21 cellular contexts compared by ENCODE assay signal in the genomic region with DNA sequence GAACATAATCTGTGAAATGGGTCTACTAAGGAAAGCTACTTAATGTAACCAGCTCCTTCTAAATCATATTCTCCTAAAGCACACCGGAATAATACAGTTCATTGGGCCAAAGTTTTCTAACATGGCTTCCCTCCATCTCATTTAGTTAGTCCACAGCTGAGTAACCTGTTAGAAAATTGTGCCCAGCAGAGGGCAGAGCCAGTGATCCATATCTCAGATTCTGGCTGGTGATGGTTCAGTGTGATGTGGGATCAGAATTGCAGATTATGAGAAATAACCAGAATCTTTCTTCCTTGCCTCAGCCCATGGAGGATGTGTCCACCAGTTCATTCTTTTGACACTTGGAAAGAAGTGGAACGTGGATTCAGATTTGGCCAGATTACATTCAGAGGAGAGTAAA. TPM values are rescaled to one million over a fixed set of nuclear protein-coding genes. Genes with fewer than 3 reads are reported as not detected.
DNase-seq lines count a peak whose midpoint lies in the region; ATAC-seq and TF ChIP-seq lines count a peak whose summit lies in the region.
"Had no signal": no experiment of that assay in that cellular context is flagged by ENCODE, and none has a peak within 500 bp of the region (broad histone marks: within the 10 kb centered on the region; RNA-seq: fewer than 3 reads in every experiment).

No MANE protein-coding gene starts in this region.

- no peak overlapping the region for H2BK5ac ChIP-seq in H9 (ENCODE audit: insufficient read length, low read length)

- no peak overlapping the region for H3K23ac ChIP-seq in H9 (ENCODE audit: insufficient read length, low read depth, low read length)

- no peaks in the 10 kb centered on the region for H3K23me2 ChIP-seq in H9 (ENCODE audit: insufficient read length, low read depth, low read length, poor library complexity, severe bottlenecking)

- no peak overlapping the region for H3T11ph ChIP-seq in H9 (ENCODE audit: low read length)

- no peak overlapping the region for H4K91ac ChIP-seq in H9 (ENCODE audit: insufficient read length, low read depth, low read length)

- H4K20me1 ChIP-seq in H9 (ENCODE audit: control insufficient read depth, insufficient read depth, insufficient read length): no peaks in the 10 kb centered on the region

- H3K18ac ChIP-seq in H9 (ENCODE audit: insufficient read length, low read depth, low read length): no peak overlapping the region

- no peaks in the 10 kb centered on the region for H3K36me3 ChIP-seq in heart right ventricle
- H3K36me3 ChIP-seq: breast epithelium, Peyer's patch had no signal

- peak; percentile 57 for DNase-seq in activated CD8-positive, alpha-beta memory T cell treated with anti-CD3 and anti-CD28 coated beads, Interleukin-2, amount 10 ng/mL, durations not matched to agents 7 days and 5 days
- no peak for DNase-seq in activated CD8-positive, alpha-beta memory T cell treated with anti-CD3 and anti-CD28 coated beads for 24 hours
- no peak for DNase-seq in H9
- peak; percentile 72 for DNase-seq in activated CD4-positive, alpha-beta T cell treated with anti-CD3 and anti-CD28 coated beads, Interleukin-2, amount 10 ng/mL, durations not matched to agents 24 days and 14 days
- DNase-seq in effector memory CD8-positive, alpha-beta T cell: no peak
- DNase-seq in heart right ventricle: no peak
- no peak for DNase-seq in cortex of kidney (lab: John Stamatoyannopoulos, UW)
- no peak for DNase-seq in NCI-H510A (lab: John Stamatoyannopoulos, UW)
- DNase-seq: activated B cell treated with CpG ODN at 0.5 μM for 24 hours; Caco-2; effector CD8-positive, alpha-beta T cell; GDM1; KBM-7; NCI-H1694; NCI-H510A treated with DMSO at 0.1 percent for 48 hours; Peyer's patch; posterior cingulate gyrus; small intestine had no signal

- H3K27me3 Mint-ChIP-seq in activated CD8-positive, alpha-beta memory T cell treated with anti-CD3 and anti-CD28 coated beads, Interleukin-2, amount 10 ng/mL, durations not matched to agents 7 days and 5 days: no peaks in the 10 kb centered on the region
- H3K27me3 Mint-ChIP-seq in H9 (ENCODE audit: low read depth): no peaks in the 10 kb centered on the region; the same call in 1 of the 2 replicates
- H3K27me3 Mint-ChIP-seq in activated CD4-positive, alpha-beta T cell treated with anti-CD3 and anti-CD28 coated beads, Interleukin-2, amount 10 ng/mL, durations not matched to agents 24 days and 14 days: no peaks in the 10 kb centered on the region
- no peaks in the 10 kb centered on the region for H3K27me3 Mint-ChIP-seq in effector memory CD8-positive, alpha-beta T cell

- H3K79me2 ChIP-seq in H9 (ENCODE audit: insufficient read depth, low read length): no peaks in the 10 kb centered on the region

- H3K4me3 Mint-ChIP-seq in activated CD8-positive, alpha-beta memory T cell treated with anti-CD3 and anti-CD28 coated beads, Interleukin-2, amount 10 ng/mL, durations not matched to agents 7 days and 5 days: no peak overlapping the region
- no peak overlapping the region for H3K4me3 Mint-ChIP-seq in H9
- H3K4me3 Mint-ChIP-seq in activated CD4-positive, alpha-beta T cell treated with anti-CD3 and anti-CD28 coated beads, Interleukin-2, amount 10 ng/mL, durations not matched to agents 24 days and 14 days: no peak overlapping the region
- no peak overlapping the region for H3K4me3 Mint-ChIP-seq in effector memory CD8-positive, alpha-beta T cell
- H3K4me3 Mint-ChIP-seq: activated B cell treated with CpG ODN at 0.5 μM for 24 hours had no signal

- H3K79me1 ChIP-seq in H9 (ENCODE audit: insufficient read depth, low read depth, low read length, poor library complexity, severe bottlenecking): no peaks in the 10 kb centered on the region

- no peak overlapping the region for H3K4me3 ChIP-seq in heart right ventricle
- H3K4me3 ChIP-seq: breast epithelium, Peyer's patch had no signal

- peak; percentile 35; the same call in 2 of the 3 replicates for TF ChIP-seq CTCF in H9 (conservative IDR thresholded peaks at IDR 0.05)
- TF ChIP-seq CTCF in heart right ventricle (IDR thresholded peaks at IDR 0.05): peak in 1 of 9 donors; percentile 10

- no peak overlapping the region for H4K8ac ChIP-seq in H9 (replicated peaks; ENCODE audit: insufficient read length, low read depth, low read length)

- H4K5ac ChIP-seq in H9 (ENCODE audit: insufficient read length, low read depth, low read length): no peak overlapping the region

- H2BK120ac ChIP-seq in H9 (ENCODE audit: low read depth, low read length, poor library complexity, severe bottlenecking): no peak overlapping the region

- H3K27me3 ChIP-seq in H9 (ENCODE audit: insufficient read depth, low read length) (no peaks in the 10 kb centered on the region), heart right ventricle (no peaks in the 10 kb centered on the region)
- H3K27me3 ChIP-seq: breast epithelium, Peyer's patch had no signal

- H3K14ac ChIP-seq in H9 (ENCODE audit: insufficient read depth, low read length): no peak overlapping the region

- WGBS in H9 (ENCODE audit: extremely low coverage, insufficient read length, low lambda C conversion rate): no CpG with 5 or more reads among the region's 2 CpGs
- WGBS in heart right ventricle, 2 donors: 90 to 96% methylated on average over 2 of the region's 2 CpGs

- no peaks in the 10 kb centered on the region for H3K9me3 Mint-ChIP-seq in activated CD8-positive, alpha-beta memory T cell treated with anti-CD3 and anti-CD28 coated beads, Interleukin-2, amount 10 ng/mL, durations not matched to agents 7 days and 5 days (ENCODE audit: low read depth)
- H3K9me3 Mint-ChIP-seq in H9: no peaks in the 10 kb centered on the region
- peaks cover 10% of the 10 kb centered on the region for H3K9me3 Mint-ChIP-seq in activated CD4-positive, alpha-beta T cell treated with anti-CD3 and anti-CD28 coated beads, Interleukin-2, amount 10 ng/mL, durations not matched to agents 24 days and 14 days
- no peaks in the 10 kb centered on the region for H3K9me3 Mint-ChIP-seq in effector memory CD8-positive, alpha-beta T cell
- H3K9me3 Mint-ChIP-seq: activated B cell treated with CpG ODN at 0.5 μM for 24 hours had no signal

- no peak overlapping the region for H2BK12ac ChIP-seq in H9 (ENCODE audit: insufficient read length, low read depth, low read length)

- H3K4ac ChIP-seq in H9 (ENCODE audit: low read depth, low read length): no peak overlapping the region

- no peak overlapping the region for H2BK20ac ChIP-seq in H9 (ENCODE audit: low read depth, low read length, poor library complexity, severe bottlenecking)

- H3K36me3 Mint-ChIP-seq in activated CD8-positive, alpha-beta memory T cell treated with anti-CD3 and anti-CD28 coated beads, Interleukin-2, amount 10 ng/mL, durations not matched to agents 7 days and 5 days: peaks cover 6% of the 10 kb centered on the region
- H3K36me3 Mint-ChIP-seq in H9 (ENCODE audit: insufficient read depth in 1 of 3, low read depth in 3 of 3): no peaks in the 10 kb centered on the region
- no peaks in the 10 kb centered on the region for H3K36me3 Mint-ChIP-seq in activated CD4-positive, alpha-beta T cell treated with anti-CD3 and anti-CD28 coated beads, Interleukin-2, amount 10 ng/mL, durations not matched to agents 24 days and 14 days (ENCODE audit: low read depth)
- peaks cover 2% of the 10 kb centered on the region for H3K36me3 Mint-ChIP-seq in effector memory CD8-positive, alpha-beta T cell (ENCODE audit: insufficient read depth)

- no peak overlapping the region for H3K27ac ChIP-seq in H9 (ENCODE audit: insufficient read length, low read depth, low read length)
- H3K27ac ChIP-seq in heart right ventricle: no peak overlapping the region
- H3K27ac ChIP-seq: breast epithelium, HL-60, Peyer's patch had no signal

- H2AK5ac ChIP-seq in H9 (ENCODE audit: insufficient read length, low read length): no peak overlapping the region

- H2BK15ac ChIP-seq in H9 (ENCODE audit: low read depth, low read length): no peak overlapping the region

- no peak overlapping the region for H3K56ac ChIP-seq in H9 (ENCODE audit: insufficient read length, low read depth, low read length)

- no peak overlapping the region for H3K27ac Mint-ChIP-seq in activated CD8-positive, alpha-beta memory T cell treated with anti-CD3 and anti-CD28 coated beads, Interleukin-2, amount 10 ng/mL, durations not matched to agents 7 days and 5 days
- H3K27ac Mint-ChIP-seq in H9: no peak overlapping the region
- H3K27ac Mint-ChIP-seq in activated CD4-positive, alpha-beta T cell treated with anti-CD3 and anti-CD28 coated beads, Interleukin-2, amount 10 ng/mL, durations not matched to agents 24 days and 14 days: peak overlapping the region; percentile 55
- peak overlapping the region in 1 of 2 donors; percentile 15 for H3K27ac Mint-ChIP-seq in effector memory CD8-positive, alpha-beta T cell
- H3K27ac Mint-ChIP-seq: activated B cell treated with CpG ODN at 0.5 μM for 24 hours had no signal

- H3K4me1 ChIP-seq in H9 (ENCODE audit: insufficient read depth, low read length) (no peaks in the 10 kb centered on the region), heart right ventricle (peaks cover 0 to 18% (median 0%) of the 10 kb centered on the region in 9 donors)
- H3K4me1 ChIP-seq: breast epithelium, Peyer's patch had no signal

- H3K4me1 Mint-ChIP-seq in activated CD8-positive, alpha-beta memory T cell treated with anti-CD3 and anti-CD28 coated beads, Interleukin-2, amount 10 ng/mL, durations not matched to agents 7 days and 5 days: peaks cover 54% of the 10 kb centered on the region
- H3K4me1 Mint-ChIP-seq in H9: no peaks in the 10 kb centered on the region
- peaks cover 64% of the 10 kb centered on the region for H3K4me1 Mint-ChIP-seq in activated CD4-positive, alpha-beta T cell treated with anti-CD3 and anti-CD28 coated beads, Interleukin-2, amount 10 ng/mL, durations not matched to agents 24 days and 14 days
- peaks cover 15 to 26% of the 10 kb centered on the region in 2 donors for H3K4me1 Mint-ChIP-seq in effector memory CD8-positive, alpha-beta T cell (ENCODE audit: low read depth in 2 of 2)
- H3K4me1 Mint-ChIP-seq: activated B cell treated with CpG ODN at 0.5 μM for 24 hours had no signal

- intact Hi-C loops in activated CD4-positive, alpha-beta T cell treated with anti-CD3 and anti-CD28 coated beads, Interleukin-2, amount 10 ng/mL, durations not matched to agents 24 days and 14 days (cut with micrococcal nuclease): no loop called here
- intact Hi-C loops in heart right ventricle (cut with DNase I): no loop called here

- ATAC-seq in activated CD8-positive, alpha-beta memory T cell treated with anti-CD3 and anti-CD28 coated beads, Interleukin-2, amount 10 ng/mL, durations not matched to agents 7 days and 5 days: peak; percentile 72
- peak; percentile 47 for ATAC-seq in effector memory CD8-positive, alpha-beta T cell (replicated peaks)
- ATAC-seq in heart right ventricle: no peak

- no peak overlapping the region for H2AFZ ChIP-seq in H9 (ENCODE audit: low read length)

- CTCF ChIA-PET in activated CD8-positive, alpha-beta memory T cell treated with anti-CD3 and anti-CD28 coated beads, Interleukin-2, amount 10 ng/mL, durations not matched to agents 7 days and 5 days (lab: Charles Lee): interaction anchor here (0.6 to 1.7 kb wide), 8 partner anchors 10 to 114 kb away, joined by 3 to 13 read pairs (median 3); no protein-coding TSS in a partner anchor

- no peak overlapping the region for H3K4me2 ChIP-seq in H9 (ENCODE audit: insufficient read depth, insufficient read length, low read length)

- H3K9ac ChIP-seq in H9 (ENCODE audit: extremely low read depth, insufficient read length, low read length): no peak overlapping the region

- H3K9me3 ChIP-seq in H9 (ENCODE audit: control insufficient read depth, low read depth, low read length) (no peaks in the 10 kb centered on the region), heart right ventricle (peaks cover 0 to 2% (median 0%) of the 10 kb centered on the region in 11 donors)
- H3K9me3 ChIP-seq: breast epithelium, Caco-2, Peyer's patch had no signal

RNA-seq across cellular contexts. Expression of a gene that starts 9.4 kb away (rescaled TPM):
- 10 to 100 TPM; 20.8 to 66.6 TPM for total RNA-seq in activated CD8-positive, alpha-beta memory T cell treated with anti-CD3 and anti-CD28 coated beads, Interleukin-2, amount 10 ng/mL, durations not matched to agents 7 days and 5 days
- total RNA-seq in H9 (2021) (not detected in 2 replicates), heart right ventricle (1 to 10 TPM in 2 of 10 donors, under 1 TPM in 4, not detected in 4; 0.17 to 1.6 (median 0.72) TPM)
- total RNA-seq in activated CD4-positive, alpha-beta T cell treated with anti-CD3 and anti-CD28 coated beads, Interleukin-2, amount 10 ng/mL, durations not matched to agents 24 days and 14 days: 104 TPM in 2 replicates
- polyA plus RNA-seq in heart right ventricle: under 1 TPM; 0.13 to 0.29 TPM
- total RNA-seq: fibroblast of villous mesenchyme had no signal

Comparison
In these comparisons a context has a peak if more than half of its experiments do, and no peak if none do; other contexts are left out.
1. DNase-seq: peak in activated CD8-positive, alpha-beta memory T cell treated with anti-CD3 and anti-CD28 coated beads, Interleukin-2, amount 10 ng/mL, durations not matched to agents 7 days and 5 days (single experiment) and activated CD4-positive, alpha-beta T cell treated with anti-CD3 and anti-CD28 coated beads, Interleukin-2, amount 10 ng/mL, durations not matched to agents 24 days and 14 days (single experiment); none in activated CD8-positive, alpha-beta memory T cell treated with anti-CD3 and anti-CD28 coated beads for 24 hours (single experiment), H9 (single experiment), effector memory CD8-positive, alpha-beta T cell (0 of 3), heart right ventricle (0 of 2), cortex of kidney (single experiment) and NCI-H510A (single experiment).
2. ATAC-seq: peak in activated CD8-positive, alpha-beta memory T cell treated with anti-CD3 and anti-CD28 coated beads, Interleukin-2, amount 10 ng/mL, durations not matched to agents 7 days and 5 days (single experiment) and effector memory CD8-positive, alpha-beta T cell (single experiment); none in heart right ventricle (0 of 8).
3. RNA of a gene that starts 9.4 kb away (total RNA-seq): 104 TPM in activated CD4-positive, alpha-beta T cell treated with anti-CD3 and anti-CD28 coated beads, Interleukin-2, amount 10 ng/mL, durations not matched to agents 24 days and 14 days and 20.8 to 66.6 TPM in activated CD8-positive, alpha-beta memory T cell treated with anti-CD3 and anti-CD28 coated beads, Interleukin-2, amount 10 ng/mL, durations not matched to agents 7 days and 5 days; 0.17 to 1.6 TPM in heart right ventricle and not detected in H9; every median in the first group is over 4 times any median in the second.